8 cellular contexts compared by ENCODE assay signal in the genomic region with DNA sequence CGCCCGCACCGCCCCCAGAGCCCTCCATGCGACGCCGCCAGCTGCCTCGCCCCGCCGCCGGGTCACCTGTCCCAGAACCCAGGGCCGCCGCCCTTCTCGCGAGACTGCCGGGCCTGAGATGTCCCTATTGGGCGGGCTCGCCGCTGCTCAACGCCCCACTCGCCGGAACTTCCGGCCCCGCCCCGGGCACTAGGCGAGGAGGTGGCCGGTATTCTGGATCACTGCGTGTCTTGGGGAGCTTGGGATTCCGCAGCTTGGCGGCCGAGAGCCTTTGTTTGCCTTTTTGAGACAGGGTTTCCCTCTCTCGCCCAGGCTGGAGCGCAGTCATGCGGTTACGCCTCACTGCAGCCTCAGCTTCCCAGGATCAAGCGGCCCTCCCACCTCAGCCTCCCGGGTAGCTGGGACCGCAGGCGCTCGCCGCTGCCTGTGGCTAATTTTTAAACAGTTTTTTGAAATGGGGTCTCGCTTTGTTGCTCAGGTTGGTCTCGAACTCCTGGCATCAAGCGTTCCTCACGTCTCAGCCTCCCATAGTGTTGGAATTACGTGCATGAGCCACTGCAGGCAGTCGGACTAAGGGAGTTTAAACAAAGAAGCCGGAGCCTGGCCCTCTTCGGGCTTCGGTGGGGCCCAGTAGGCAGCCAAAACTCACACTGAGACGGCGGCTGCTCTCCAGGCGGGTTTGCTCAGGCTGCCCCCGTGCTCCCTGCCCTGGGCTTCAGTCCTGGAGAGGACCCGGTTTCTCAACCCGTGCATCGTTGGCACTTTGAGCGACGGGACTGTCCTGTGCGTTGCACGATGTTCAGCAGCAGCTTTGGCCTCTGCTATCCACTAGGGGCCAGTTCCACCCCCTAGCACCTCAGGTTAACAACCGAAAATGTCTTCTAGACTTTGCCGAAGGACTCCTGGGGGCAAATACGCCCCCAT.
DNase-seq lines count a peak whose midpoint lies in the region; ATAC-seq and TF ChIP-seq lines count a peak whose summit lies in the region.

A gene (minus strand): TSS at position 43 of the 924 bp plus-strand sequence. CDS start 15 bp downstream, at position 28.

- peak; percentile 96 for TF ChIP-seq POLR2A in NB4 (IDR thresholded peaks at IDR 0.05; ENCODE audit: extremely low read depth, insufficient read length)

- no peaks in the 10 kb centered on the region for H3K9me3 Mint-ChIP-seq in activated naive CD4-positive, alpha-beta T cell treated with anti-CD3 and anti-CD28 coated beads, Interleukin-2, amount 10 ng/mL, durations not matched to agents 7 days and 5 days

- peak within 1 kb of the TSS; percentile 88 for H3K27ac Mint-ChIP-seq in activated naive CD4-positive, alpha-beta T cell treated with anti-CD3 and anti-CD28 coated beads, Interleukin-2, amount 10 ng/mL, durations not matched to agents 7 days and 5 days

- peaks cover 15% of the 10 kb centered on the region for H3K36me3 Mint-ChIP-seq in activated naive CD4-positive, alpha-beta T cell treated with anti-CD3 and anti-CD28 coated beads, Interleukin-2, amount 10 ng/mL, durations not matched to agents 7 days and 5 days

- no peaks in the 10 kb centered on the region for H3K36me3 ChIP-seq in SK-N-MC (ENCODE audit: insufficient read depth, low read length)

- TF ChIP-seq CTCF in GM10266 (IDR thresholded peaks at IDR 0.05; ENCODE audit: control insufficient read depth, insufficient read depth, low read depth, missing control alignments) (peak; percentile 16), NB4 (IDR thresholded peaks at IDR 0.05; ENCODE audit: low read depth, low read length) (peak; percentile 6)

- H3K27me3 Mint-ChIP-seq in activated naive CD4-positive, alpha-beta T cell treated with anti-CD3 and anti-CD28 coated beads, Interleukin-2, amount 10 ng/mL, durations not matched to agents 7 days and 5 days: peaks cover 7% of the 10 kb centered on the region

- peaks cover 38% of the 10 kb centered on the region for H3K4me1 Mint-ChIP-seq in activated naive CD4-positive, alpha-beta T cell treated with anti-CD3 and anti-CD28 coated beads, Interleukin-2, amount 10 ng/mL, durations not matched to agents 7 days and 5 days

- no peaks in the 10 kb centered on the region for H3K9me3 ChIP-seq in SK-N-MC (ENCODE audit: low read depth, low read length)

- H3K4me3 Mint-ChIP-seq in activated naive CD4-positive, alpha-beta T cell treated with anti-CD3 and anti-CD28 coated beads, Interleukin-2, amount 10 ng/mL, durations not matched to agents 7 days and 5 days: peak within 1 kb of the TSS; percentile 81

- DNase-seq in GM10266 (ENCODE audit: extremely low spot score): peak; percentile 97
- DNase-seq in NB4 (ENCODE audit: low read depth): peak; percentile 97
- peak; percentile 2 for DNase-seq in SK-N-MC (ENCODE audit: low read depth, low spot score)
- peak; percentile 97 for DNase-seq in activated naive CD4-positive, alpha-beta T cell treated with anti-CD3 and anti-CD28 coated beads, Interleukin-2, amount 10 ng/mL, durations not matched to agents 7 days and 5 days
- DNase-seq in germinal center (ENCODE audit: low spot score): peak; percentile 97
- peak; percentile 51 for DNase-seq in non-pigmented ciliary epithelial cell (ENCODE audit: low read depth)
- peak; percentile 41 to 98 (median 91) for DNase-seq in substantia nigra (lab: John Stamatoyannopoulos, UW)

- H3K27ac ChIP-seq in SK-N-MC (0 out of 2 replicates have a peak within 1 kb of the TSS, but pooled peaks have one; percentile 36), substantia nigra (ENCODE audit: low read depth, low read length, poor library complexity, severe bottlenecking) (peak within 1 kb of the TSS; percentile 75)

- H3K4me3 ChIP-seq in NB4 (ENCODE audit: low read depth, low read length) (peak within 1 kb of the TSS; percentile 95), SK-N-MC (peak within 1 kb of the TSS; percentile 89)

- H3K9ac ChIP-seq in SK-N-MC (ENCODE audit: insufficient read length): peak within 1 kb of the TSS; percentile 79

- CTCF ChIA-PET in activated naive CD4-positive, alpha-beta T cell treated with anti-CD3 and anti-CD28 coated beads, Interleukin-2, amount 10 ng/mL, durations not matched to agents 7 days and 5 days (lab: Charles Lee): interaction anchor here (0.7 kb wide), 1 partner anchor 1330 kb away, joined by 3 read pairs; no protein-coding TSS in a partner anchor

- ATAC-seq in HG02571 (IDR thresholded peaks at IDR 0.05; ENCODE audit: unreplicated experiment): peak; percentile 77

Comparison
In these comparisons a context has a peak if more than half of its experiments do, and no peak if none do; other contexts are left out.
1. Peak in every context shown above with its lines: DNase-seq, ATAC-seq, H3K4me3 ChIP-seq and H3K27ac ChIP-seq.
2. DNase-seq: peak in every context shown above with its lines; median percentile 97 in GM10266; 97 in NB4; 97 in activated naive CD4-positive, alpha-beta T cell treated with anti-CD3 and anti-CD28 coated beads, Interleukin-2, amount 10 ng/mL, durations not matched to agents 7 days and 5 days; 97 in germinal center; 91 in substantia nigra; 51 in non-pigmented ciliary epithelial cell; 2 in SK-N-MC.